In the genomic region with DNA sequence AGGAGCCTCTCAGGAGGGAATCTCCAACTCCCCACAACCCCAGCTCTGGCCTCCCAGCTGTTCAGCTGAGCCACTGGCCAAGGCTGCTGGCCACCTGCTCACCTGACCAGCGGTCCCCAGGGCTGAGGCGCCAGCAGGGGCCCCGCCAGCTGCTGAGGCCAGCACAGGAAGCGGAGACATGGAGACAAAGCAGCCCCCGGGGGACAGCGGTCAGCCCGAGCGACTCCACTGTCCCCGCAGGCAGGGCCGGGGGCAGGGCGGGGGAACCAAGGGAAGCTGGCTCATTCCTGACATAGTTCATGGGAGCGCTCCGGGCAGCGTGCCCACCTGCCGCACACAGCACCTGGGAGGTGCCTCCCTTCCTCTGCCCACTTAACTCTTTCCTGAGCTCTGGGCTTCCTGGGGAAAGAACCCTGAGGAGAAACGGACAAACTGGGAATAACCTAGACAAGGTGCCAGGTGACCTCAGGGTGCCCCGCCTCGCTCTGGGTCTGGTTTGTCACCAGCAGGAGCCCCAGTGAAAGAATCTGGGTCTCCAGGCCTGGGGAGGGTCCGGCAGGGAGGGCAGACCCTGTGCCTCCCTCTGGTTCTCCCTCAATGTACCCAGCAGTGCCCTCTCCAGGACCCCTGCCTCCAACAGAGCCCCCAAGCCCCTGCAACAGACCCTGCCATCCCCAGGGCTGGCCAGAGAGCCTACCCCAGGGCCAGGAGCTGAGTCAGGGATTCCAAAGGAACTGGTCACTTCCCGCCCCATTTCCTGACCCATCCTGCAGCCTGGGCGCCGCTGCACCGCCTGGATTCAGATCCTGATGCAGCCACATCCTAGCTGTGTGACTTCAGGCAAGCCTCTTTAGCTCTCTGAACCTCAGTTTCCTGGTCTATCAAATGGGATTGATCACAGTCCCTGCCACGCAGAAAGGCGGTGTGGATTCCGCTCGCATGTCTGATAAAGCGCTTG, we compare ENCODE assay signal across 8 cellular contexts. TPM values are rescaled to one million over a fixed set of nuclear protein-coding genes. Genes with fewer than 3 reads are reported as not detected.
DNase-seq lines count a peak whose midpoint lies in the region; ATAC-seq and TF ChIP-seq lines count a peak whose summit lies in the region.

No MANE protein-coding gene starts in this region.

- no peaks in the 10 kb centered on the region for H3K9me3 ChIP-seq in lower lobe of right lung
- H3K9me3 ChIP-seq in aorta (ENCODE audit: control insufficient read depth, low read length), result no peaks in the 10 kb centered on the region

- no peak overlapping the region for H3K27ac Mint-ChIP-seq in activated CD8-positive, alpha-beta T cell treated with anti-CD3 and anti-CD28 coated beads for 36 hours

- no peaks in the 10 kb centered on the region for H3K36me3 Mint-ChIP-seq in activated CD8-positive, alpha-beta T cell treated with anti-CD3 and anti-CD28 coated beads for 36 hours (ENCODE audit: low read depth)

- peaks cover 22% of the 10 kb centered on the region; the same call in 1 of the 2 replicates for H3K36me3 ChIP-seq in ACC112 (ENCODE audit: insufficient read depth, low read length)
- H3K36me3 ChIP-seq in lower lobe of right lung, result peaks cover 32% of the 10 kb centered on the region
- peaks cover 0 to 2% of the 10 kb centered on the region in 2 donors for H3K36me3 ChIP-seq in aorta (ENCODE audit: control insufficient read depth in 1 of 2, insufficient read depth in 2 of 2, low read length in 1 of 2)

- peaks cover 2% of the 10 kb centered on the region for H3K27me3 Mint-ChIP-seq in activated CD8-positive, alpha-beta T cell treated with anti-CD3 and anti-CD28 coated beads for 36 hours

- DNase-seq in NCI-H1105 treated with DMSO at 0.1 percent for 48 hours (lab: John Stamatoyannopoulos, UW), result peak; percentile 84
- peak; percentile 98 for DNase-seq in dermis blood vessel endothelial cell
- peak; percentile 94 for DNase-seq in lower lobe of right lung
- DNase-seq in aorta, result peak; percentile 91 to 94
- DNase-seq in anterior cingulate cortex (lab: John Stamatoyannopoulos, UW), result no peak
- DNase-seq in activated CD8-positive, alpha-beta T cell treated with anti-CD3 and anti-CD28 coated beads for 36 hours, result no peak
- no peak for DNase-seq in head of caudate nucleus

- H3K27me3 ChIP-seq in ACC112 (ENCODE audit: insufficient read depth, low read length) (no peaks in the 10 kb centered on the region), lower lobe of right lung (ENCODE audit: low read depth) (no peaks in the 10 kb centered on the region), aorta (ENCODE audit: control insufficient read depth in 1 of 2, insufficient read depth in 2 of 2, low read length in 1 of 2) (no peaks in the 10 kb centered on the region)

- no peak overlapping the region for H3K4me3 Mint-ChIP-seq in activated CD8-positive, alpha-beta T cell treated with anti-CD3 and anti-CD28 coated beads for 36 hours

- ATAC-seq in lower lobe of right lung, result peak; percentile 77 to 80
- ATAC-seq in aorta (ENCODE audit: low FRiP score), result peak; percentile 83
- no peak for ATAC-seq in activated CD8-positive, alpha-beta T cell treated with anti-CD3 and anti-CD28 coated beads for 36 hours

- TF ChIP-seq CTCF in lower lobe of right lung (IDR thresholded peaks at IDR 0.05), result no peak
- no peak for TF ChIP-seq CTCF in activated CD8-positive, alpha-beta T cell treated with anti-CD3 and anti-CD28 coated beads for 36 hours (IDR thresholded peaks at IDR 0.05)

- peaks cover 74% of the 10 kb centered on the region for H3K4me1 ChIP-seq in ACC112 (ENCODE audit: control insufficient read depth, insufficient read depth, low read length, unreplicated experiment)
- H3K4me1 ChIP-seq in lower lobe of right lung, result peaks cover 77% of the 10 kb centered on the region
- no peaks in the 10 kb centered on the region for H3K4me1 ChIP-seq in aorta (ENCODE audit: control insufficient read depth in 1 of 2, insufficient read depth in 2 of 2, low read length in 2 of 2)

- POLR2A ChIA-PET in activated CD8-positive, alpha-beta T cell treated with anti-CD3 and anti-CD28 coated beads for 36 hours (lab: Charles Lee), result no interaction called here

- WGBS in aorta, 2 donors, result 5 to 6% methylated on average over 28 of the region's 28 CpGs

- H3K9me3 Mint-ChIP-seq in activated CD8-positive, alpha-beta T cell treated with anti-CD3 and anti-CD28 coated beads for 36 hours, result no peaks in the 10 kb centered on the region

- peak overlapping the region; percentile 91 for H3K27ac ChIP-seq in ACC112 (ENCODE audit: low read depth, low read length)
- H3K27ac ChIP-seq in lower lobe of right lung, result peak overlapping the region; percentile 90
- peak overlapping the region; percentile 17 to 83 for H3K27ac ChIP-seq in aorta (ENCODE audit: low read depth in 1 of 2, low read length in 2 of 2)

- H2AFZ ChIP-seq in ACC112 (ENCODE audit: low read length, unreplicated experiment), result no peak overlapping the region

- peaks cover 13% of the 10 kb centered on the region for H3K4me1 Mint-ChIP-seq in activated CD8-positive, alpha-beta T cell treated with anti-CD3 and anti-CD28 coated beads for 36 hours (ENCODE audit: low read depth)

- intact Hi-C loops in lower lobe of right lung (cut with DNase I) (no loop called here), aorta (cut with DNase I) (loop anchor here in 1 of 2 donors (5.0 kb wide), 1 partner anchor 37 kb away; no protein-coding TSS in a partner anchor), head of caudate nucleus (cut with DNase I) (no loop called here)
- intact Hi-C loops in activated CD8-positive, alpha-beta T cell treated with anti-CD3 and anti-CD28 coated beads for 36 hours (cut with micrococcal nuclease), result no loop called here

- H3K4me3 ChIP-seq in ACC112 (ENCODE audit: low read depth, low read length), result peak overlapping the region; percentile 69
- peak overlapping the region; percentile 45 for H3K4me3 ChIP-seq in lower lobe of right lung
- H3K4me3 ChIP-seq in aorta (ENCODE audit: low read length in 2 of 2), result no peak overlapping the region

- CTCF ChIA-PET in activated CD8-positive, alpha-beta T cell treated with anti-CD3 and anti-CD28 coated beads for 36 hours (lab: Charles Lee), result interaction anchor here (1.1 to 1.6 kb wide), 2 partner anchors 43 to 63 kb away, joined by 3 to 4 read pairs; no protein-coding TSS in a partner anchor

- peaks cover 69% of the 10 kb centered on the region for H3K79me2 ChIP-seq in ACC112 (ENCODE audit: control insufficient read depth, insufficient read depth, low read length, unreplicated experiment)

RNA-seq across cellular contexts. Expression of gene EPHA2, which starts 10.6 kb away (rescaled TPM):
- total RNA-seq in dermis blood vessel endothelial cell (121 and 192 TPM in 2 replicates), lower lobe of right lung (20.4 TPM), aorta (10 to 100 TPM; 25.2 to 25.9 TPM)
- 1 to 10 TPM; 5.4 to 6.3 TPM for polyA plus RNA-seq in aorta
- total RNA-seq in activated CD8-positive, alpha-beta T cell treated with anti-CD3 and anti-CD28 coated beads for 36 hours, result not detected

Comparison
In these comparisons a context has a peak if more than half of its experiments do, and no peak if none do; other contexts are left out.
1. H3K4me3 ChIP-seq: peak in ACC112 (single experiment) and lower lobe of right lung (single experiment); none in aorta (0 of 2).
2. DNase-seq: peak in NCI-H1105 treated with DMSO at 0.1 percent for 48 hours (single experiment), dermis blood vessel endothelial cell (single experiment), lower lobe of right lung (single experiment) and aorta (2 of 2); none in anterior cingulate cortex (0 of 58), activated CD8-positive, alpha-beta T cell treated with anti-CD3 and anti-CD28 coated beads for 36 hours (single experiment) and head of caudate nucleus (0 of 42).
3. RNA of gene EPHA2, which starts 10.6 kb away (total RNA-seq): 121 to 192 TPM in dermis blood vessel endothelial cell, 25.2 to 25.9 TPM in aorta and 20.4 TPM in lower lobe of right lung (single experiment); not detected in activated CD8-positive, alpha-beta T cell treated with anti-CD3 and anti-CD28 coated beads for 36 hours; every median in the first group is over 10 times any median in the second.
4. Peak in every context shown above with its lines, with median percentiles within 50 percentile points of each other: H3K27ac ChIP-seq.